15 cellular contexts compared by ENCODE assay signal in the genomic region with DNA sequence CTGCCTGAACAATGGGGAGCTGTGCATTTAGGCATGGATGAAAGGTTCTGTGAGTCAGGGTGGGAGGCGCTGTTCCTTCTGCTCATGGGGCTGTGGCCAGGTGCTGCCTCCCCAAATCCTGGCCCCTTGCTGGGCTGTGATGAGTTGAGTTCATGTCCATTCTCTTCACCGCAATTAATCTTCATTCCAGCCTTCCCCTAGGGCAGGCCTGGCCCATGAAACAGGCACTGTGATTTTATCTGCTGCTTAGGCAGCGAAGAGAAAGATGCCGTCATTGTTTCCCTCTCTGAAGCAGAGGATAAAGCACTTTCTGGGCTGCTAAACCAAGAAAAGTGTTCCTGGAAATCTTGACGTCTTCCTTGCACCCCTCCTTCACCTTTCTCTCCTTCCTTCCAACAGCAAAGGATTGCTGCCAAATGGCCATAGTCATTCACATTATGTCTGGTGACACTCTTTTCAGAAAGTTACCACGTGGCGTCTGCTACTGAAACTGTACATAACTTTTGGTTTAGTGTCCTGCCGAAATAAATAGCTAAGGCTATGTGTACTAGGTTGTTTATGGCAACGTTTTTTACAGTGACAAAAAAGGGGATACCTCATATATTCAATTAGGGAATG.
DNase-seq lines count a peak whose midpoint lies in the region; ATAC-seq and TF ChIP-seq lines count a peak whose summit lies in the region.
"Had no signal": no experiment of that assay in that cellular context is flagged by ENCODE, and none has a peak within 500 bp of the region (broad histone marks: within the 10 kb centered on the region; RNA-seq: fewer than 3 reads in every experiment).

No MANE protein-coding gene starts in this region.

- no peak for TF ChIP-seq EP300 in upper lobe of left lung (IDR thresholded peaks at IDR 0.05)

- no peaks in the 10 kb centered on the region for H3K36me3 Mint-ChIP-seq in activated T-cell treated with anti-CD3 and anti-CD28 coated beads, Interleukin-2, amount 50 U/mL, for 4 hours (ENCODE audit: insufficient read depth)
- H3K36me3 Mint-ChIP-seq in activated naive CD8-positive, alpha-beta T cell treated with anti-CD3 and anti-CD28 coated beads for 36 hours = no peaks in the 10 kb centered on the region

- H3K27me3 Mint-ChIP-seq in activated T-cell treated with anti-CD3 and anti-CD28 coated beads, Interleukin-2, amount 50 U/mL, for 4 hours (ENCODE audit: low read depth) = peaks cover 34% of the 10 kb centered on the region
- H3K27me3 Mint-ChIP-seq in activated naive CD8-positive, alpha-beta T cell treated with anti-CD3 and anti-CD28 coated beads for 36 hours = peaks cover 36% of the 10 kb centered on the region

- peaks cover 4% of the 10 kb centered on the region for H3K4me1 Mint-ChIP-seq in activated T-cell treated with anti-CD3 and anti-CD28 coated beads, Interleukin-2, amount 50 U/mL, for 4 hours (ENCODE audit: low read depth)
- H3K4me1 Mint-ChIP-seq in activated naive CD8-positive, alpha-beta T cell treated with anti-CD3 and anti-CD28 coated beads for 36 hours = peaks cover 11% of the 10 kb centered on the region

- DNase-seq in RPMI7951 (ENCODE audit: low read depth) (peak; percentile 58), coronary artery (ENCODE audit: low spot score) (peak; percentile 62), mesendoderm (no peak), upper lobe of left lung (no peak), HCEC 1CT (no peak)
- no peak for DNase-seq in activated T-cell treated with anti-CD3 and anti-CD28 coated beads, Interleukin-2, amount 50 U/mL, for 4 hours
- DNase-seq in activated naive CD8-positive, alpha-beta T cell treated with anti-CD3 and anti-CD28 coated beads for 36 hours = no peak
- DNase-seq: CD4-positive, alpha-beta T cell; EL; NCI-H187 treated with DMSO at 0.1 percent for 48 hours; NCI-H2171; NCI-H446 treated with DMSO at 0.1 percent for 48 hours; NK-92 treated with Interleukin-12 subunit alpha and Interleukin-12 subunit beta, amount 100 ng/mL, for 24 hours; SHP77 treated with DMSO at 0.1 percent for 48 hours had no signal

- H4K5ac ChIP-seq in mesendoderm (ENCODE audit: low read length) = no peak overlapping the region

- no peak overlapping the region for H3K9ac ChIP-seq in mesendoderm (ENCODE audit: low read length)

- H3K4me3 Mint-ChIP-seq in activated T-cell treated with anti-CD3 and anti-CD28 coated beads, Interleukin-2, amount 50 U/mL, for 4 hours = no peak overlapping the region
- no peak overlapping the region for H3K4me3 Mint-ChIP-seq in activated naive CD8-positive, alpha-beta T cell treated with anti-CD3 and anti-CD28 coated beads for 36 hours
- H3K4me3 Mint-ChIP-seq: CD4-positive, alpha-beta T cell had no signal

- no peak overlapping the region for H3K23ac ChIP-seq in mesendoderm (ENCODE audit: low read length)

- H3K18ac ChIP-seq in mesendoderm (ENCODE audit: low read length) = no peak overlapping the region

- peak overlapping the region in 1 of 2 donors; percentile 69 for H3K27ac ChIP-seq in coronary artery
- no peak overlapping the region for H3K27ac ChIP-seq in mesendoderm (ENCODE audit: low read depth, low read length)
- peak overlapping the region in 3 of 4 donors; percentile 10 to 51 (median 47) for H3K27ac ChIP-seq in upper lobe of left lung
- H3K27ac ChIP-seq: HL-60 had no signal

- H3K4me3 ChIP-seq in coronary artery (no peak overlapping the region), mesendoderm (ENCODE audit: low read length) (no peak overlapping the region), upper lobe of left lung (no peak overlapping the region)

- ATAC-seq in upper lobe of left lung (ENCODE audit: low FRiP score in 2 of 2) = no peak
- ATAC-seq in activated T-cell treated with anti-CD3 and anti-CD28 coated beads, Interleukin-2, amount 50 U/mL, for 4 hours = no peak

- H3K36me3 ChIP-seq in mesendoderm (ENCODE audit: control insufficient read depth, insufficient read depth, low read length) (no peaks in the 10 kb centered on the region), upper lobe of left lung (no peaks in the 10 kb centered on the region)

- no peak overlapping the region for H3K27ac Mint-ChIP-seq in activated naive CD8-positive, alpha-beta T cell treated with anti-CD3 and anti-CD28 coated beads for 36 hours
- H3K27ac Mint-ChIP-seq: CD4-positive, alpha-beta T cell had no signal

- peak overlapping the region; percentile 47 for H3K56ac ChIP-seq in mesendoderm (ENCODE audit: low read length)

- H2BK5ac ChIP-seq in mesendoderm (ENCODE audit: low read length) = peak overlapping the region; percentile 55

- H3K9me3 ChIP-seq in upper lobe of left lung = no peaks in the 10 kb centered on the region

- H3K79me1 ChIP-seq in mesendoderm (ENCODE audit: low read length) = no peaks in the 10 kb centered on the region

- no peaks in the 10 kb centered on the region for H3K27me3 ChIP-seq in mesendoderm (ENCODE audit: insufficient read depth, low read length, poor library complexity)
- no peaks in the 10 kb centered on the region for H3K27me3 ChIP-seq in upper lobe of left lung

- WGBS in mesendoderm (ENCODE audit: extremely low coverage, insufficient coverage, low lambda C conversion rate) = no CpG with 5 or more reads among the region's 9 CpGs
- WGBS in upper lobe of left lung, 2 donors = 58 to 73% methylated on average over 9 of the region's 9 CpGs

- TF ChIP-seq POLR2A in upper lobe of left lung (IDR thresholded peaks at IDR 0.05) = no peak

- H2BK120ac ChIP-seq in mesendoderm (ENCODE audit: low read depth, low read length) = no peak overlapping the region

- H2BK15ac ChIP-seq in mesendoderm (replicated peaks; ENCODE audit: low read depth) = no peak overlapping the region

- H3K4me1 ChIP-seq in mesendoderm (ENCODE audit: control insufficient read depth, low read depth, low read length) = peaks cover 17% of the 10 kb centered on the region
- H3K4me1 ChIP-seq in upper lobe of left lung = peaks cover 29 to 39% (median 34%) of the 10 kb centered on the region in 4 donors

- H2AK5ac ChIP-seq in mesendoderm (ENCODE audit: low read length) = peak overlapping the region; percentile 44

- no peaks in the 10 kb centered on the region for H3K9me3 Mint-ChIP-seq in activated T-cell treated with anti-CD3 and anti-CD28 coated beads, Interleukin-2, amount 50 U/mL, for 4 hours
- H3K9me3 Mint-ChIP-seq in activated naive CD8-positive, alpha-beta T cell treated with anti-CD3 and anti-CD28 coated beads for 36 hours = no peaks in the 10 kb centered on the region
- H3K9me3 Mint-ChIP-seq: CD4-positive, alpha-beta T cell had no signal

- H3K79me2 ChIP-seq in mesendoderm (ENCODE audit: control insufficient read depth, insufficient read depth, low read length) = no peaks in the 10 kb centered on the region

- H4K8ac ChIP-seq in mesendoderm (ENCODE audit: low read depth, low read length) = no peak overlapping the region

- TF ChIP-seq CTCF in coronary artery (IDR thresholded peaks at IDR 0.05) (no peak), upper lobe of left lung (IDR thresholded peaks at IDR 0.05) (no peak)

- H3K4ac ChIP-seq in mesendoderm (ENCODE audit: low read depth, low read length) = no peak overlapping the region

- no peak overlapping the region for H3K4me2 ChIP-seq in mesendoderm (ENCODE audit: low read length)

Comparison
In these comparisons a context has a peak if more than half of its experiments do, and no peak if none do; other contexts are left out.
1. DNase-seq: peak in RPMI7951 (single experiment) and coronary artery (single experiment); none in mesendoderm (single experiment), upper lobe of left lung (0 of 2), activated T-cell treated with anti-CD3 and anti-CD28 coated beads, Interleukin-2, amount 50 U/mL, for 4 hours (single experiment), activated naive CD8-positive, alpha-beta T cell treated with anti-CD3 and anti-CD28 coated beads for 36 hours (single experiment) and HCEC 1CT (single experiment).